Comparison of ENCODE assay signal across 1 cellular context in genomic region chr19:9075064-9075964, GRCh38.
TF ChIP-seq lines count a peak whose summit lies in the region.

No MANE protein-coding gene starts in this region.

TF ChIP-seq in K562, 482 proteins besides CTCF, POLR2A, EP300 and RAD21 (continued from another document and continues in another):
- TF ChIP-seq REST (CRISPR knock-in tag; IDR thresholded peaks at IDR 0.05; ENCODE audit: low read depth) (no peak), FOXJ2 (tag; IDR thresholded peaks at IDR 0.05) (no peak), NFIC (IDR thresholded peaks at IDR 0.05) (peak; percentile 98), ZNF263 (CRISPR knock-in tag; IDR thresholded peaks at IDR 0.05; ENCODE audit: borderline replicate concordance) (no peak), ZC3H11A (IDR thresholded peaks at IDR 0.05; ENCODE audit: low read depth, low read length) (no peak), MEF2A (IDR thresholded peaks at IDR 0.05; ENCODE audit: control insufficient read depth, low read depth, low read length) (0 out of 2 replicates have a peak, but pooled peaks have one; percentile 17), ZBTB33 (CRISPR knock-in tag; IDR thresholded peaks at IDR 0.05) (no peak), C11orf30 (IDR thresholded peaks at IDR 0.05; ENCODE audit: low read depth) (peak; percentile 55), ZNF586 (CRISPR knock-in tag; conservative IDR thresholded peaks at IDR 0.05) (no peak), MITF (IDR thresholded peaks at IDR 0.05) (no peak), ARID4B (CRISPR knock-in tag; IDR thresholded peaks at IDR 0.05) (no peak), SMAD1 (IDR thresholded peaks at IDR 0.05; ENCODE audit: low read depth, low read length, partially characterized antibody) (no peak), MLLT1 (IDR thresholded peaks at IDR 0.05) (no peak), ZNF3 (CRISPR knock-in tag; IDR thresholded peaks at IDR 0.05) (no peak), KHSRP (IDR thresholded peaks at IDR 0.05) (no peak), NR2F6 (CRISPR knock-in tag; IDR thresholded peaks at IDR 0.05) (no peak), FIP1L1 (IDR thresholded peaks at IDR 0.05; ENCODE audit: low read depth, low read length, poor library complexity, severe bottlenecking) (no peak), POLR2H (tag; IDR thresholded peaks at IDR 0.05; ENCODE audit: low read depth) (no peak), MYNN (IDR thresholded peaks at IDR 0.05) (peak; percentile 80), MYNN (CRISPR knock-in tag; IDR thresholded peaks at IDR 0.05) (no peak), TOE1 (IDR thresholded peaks at IDR 0.05; ENCODE audit: borderline replicate concordance) (no peak), TOE1 (CRISPR knock-in tag; IDR thresholded peaks at IDR 0.05; ENCODE audit: borderline replicate concordance, low read depth) (no peak), ARNT (IDR thresholded peaks at IDR 0.05) (peak in 1 of 2 experiments; percentile 72; a peak in 2 of 4 replicates), ZBED1 (IDR thresholded peaks at IDR 0.05) (no peak), XRCC4 (IDR thresholded peaks at IDR 0.05; ENCODE audit: extremely low read depth, insufficient read depth, insufficient read length) (no peak), ZNF232 (CRISPR knock-in tag; IDR thresholded peaks at IDR 0.05) (no peak), YBX1 (IDR thresholded peaks at IDR 0.05) (no peak), RUNX1 (IDR thresholded peaks at IDR 0.05; ENCODE audit: low read depth) (0 out of 2 replicates have a peak, but pooled peaks have one; percentile 65), BCLAF1 (IDR thresholded peaks at IDR 0.05; ENCODE audit: borderline replicate concordance in 1 of 2, control insufficient read depth in 1 of 2, low read depth in 2 of 2, low read length in 1 of 2) (no peak), KLF16 (IDR thresholded peaks at IDR 0.05) (peak; percentile 72; the same call in 1 of the 2 replicates), ZBTB7A (IDR thresholded peaks at IDR 0.05; ENCODE audit: borderline replicate concordance, control insufficient read depth, low read depth, low read length) (peak; percentile 51; the same call in 1 of the 2 replicates), NFE2 (IDR thresholded peaks at IDR 0.05; ENCODE audit: low read depth) (peak; percentile 65), MCM3 (IDR thresholded peaks at IDR 0.05) (no peak), ZKSCAN8 (CRISPR knock-in tag; IDR thresholded peaks at IDR 0.05) (no peak), ZBTB9 (CRISPR knock-in tag; IDR thresholded peaks at IDR 0.05) (no peak), BCOR (IDR thresholded peaks at IDR 0.05) (peak; percentile 75; the same call in 1 of the 2 replicates), ZNF778 (CRISPR knock-in tag; IDR thresholded peaks at IDR 0.05) (no peak), ZFP91 (CRISPR knock-in tag; IDR thresholded peaks at IDR 0.05) (no peak), STAT6 (CRISPR knock-in tag; IDR thresholded peaks at IDR 0.05) (no peak), U2AF2 (optimal IDR thresholded peaks at IDR 0.05; ENCODE audit: low read depth, low read length) (no peak)
